10 cellular contexts compared by ENCODE assay signal in genomic region chr15:95326689-95327525, GRCh38.
DNase-seq lines count a peak whose midpoint lies in the region; ATAC-seq, FAIRE-seq and TF ChIP-seq lines count a peak whose summit lies in the region.
"Had no signal": no experiment of that assay in that cellular context is flagged by ENCODE, and none has a peak within 500 bp of the region (broad histone marks: within the 10 kb centered on the region; RNA-seq: fewer than 3 reads in every experiment).

No MANE protein-coding gene starts in this region.

- no peaks in the 10 kb centered on the region for H3K9me2 ChIP-seq in SK-N-SH

- ATAC-seq in SK-N-SH treated with all-trans-retinoic acid at 6 μM for 48 hours (no peak), GM18861 (IDR thresholded peaks at IDR 0.05; ENCODE audit: unreplicated experiment) (no peak)
- no peak for ATAC-seq in activated T-helper 17 cell treated with anti-CD3 and anti-CD28 coated beads, Interleukin-2, amount 50 U/mL, for 72 hours (replicated peaks)

- CTCF ChIA-PET in SK-N-SH (lab: Yijun Ruan, JAX) = no interaction called here

- no peaks in the 10 kb centered on the region for H3F3A ChIP-seq in SK-N-SH (replicated peaks; ENCODE audit: insufficient read depth)

- 21% methylated on average over 49 of the region's 66 CpGs for whole genome bisulfite sequencing in SK-N-SH (ENCODE audit: low lambda C conversion rate)
- WGBS in tibial nerve, 2 donors = 5 to 6% methylated on average over 65 to 66 of the region's 66 CpGs

- no peak overlapping the region for H3K27ac Mint-ChIP-seq in activated T-helper 17 cell treated with anti-CD3 and anti-CD28 coated beads, Interleukin-2, amount 50 U/mL, for 72 hours

- no peaks in the 10 kb centered on the region for H3K4me1 Mint-ChIP-seq in activated T-helper 17 cell treated with anti-CD3 and anti-CD28 coated beads, Interleukin-2, amount 50 U/mL, for 72 hours

- no peak for TF ChIP-seq CTCF in SK-N-SH (IDR thresholded peaks at IDR 0.05)
- peak in 2 of 5 experiments; percentile 14 to 30 for TF ChIP-seq CTCF in tibial nerve (IDR thresholded peaks at IDR 0.05)

- no peak overlapping the region for H2AFZ ChIP-seq in SK-N-SH (ENCODE audit: low read depth)

- H3K4me3 ChIP-seq in SK-N-SH (ENCODE audit: low read depth in 2 of 2, low read length in 1 of 2) = no peak overlapping the region
- H3K4me3 ChIP-seq in tibial nerve = peak overlapping the region; percentile 43 to 75 (median 60)

- TF ChIP-seq POLR2A in tibial nerve (IDR thresholded peaks at IDR 0.05) = peak; percentile 49 to 70

- POLR2A ChIA-PET in SK-N-SH (lab: Yijun Ruan, JAX) = no interaction called here

- TF ChIP-seq EP300 in SK-N-SH (IDR thresholded peaks at IDR 0.05; ENCODE audit: borderline replicate concordance in 1 of 2, low read depth in 1 of 2, low read length in 1 of 2) (no peak), tibial nerve (IDR thresholded peaks at IDR 0.05) (peak; percentile 34 to 80)

- no peaks in the 10 kb centered on the region for H4K20me1 ChIP-seq in SK-N-SH (ENCODE audit: insufficient read depth)

- H3K9me3 Mint-ChIP-seq in activated T-helper 17 cell treated with anti-CD3 and anti-CD28 coated beads, Interleukin-2, amount 50 U/mL, for 72 hours = no peaks in the 10 kb centered on the region

- H3K36me3 Mint-ChIP-seq in activated T-helper 17 cell treated with anti-CD3 and anti-CD28 coated beads, Interleukin-2, amount 50 U/mL, for 72 hours (ENCODE audit: low read depth) = no peaks in the 10 kb centered on the region

- no peak overlapping the region for H3K27ac ChIP-seq in SK-N-SH (ENCODE audit: low read depth in 2 of 2, low read length in 1 of 2)
- peak overlapping the region; percentile 93 to 99 (median 96) for H3K27ac ChIP-seq in tibial nerve
- H3K27ac ChIP-seq: C4-2B had no signal

- peak; percentile 4 for FAIRE-seq in endometrium (lab: Jason Lieb, UNC)

- H3K4me2 ChIP-seq in SK-N-SH = no peak overlapping the region

- no peaks in the 10 kb centered on the region for H3K9me3 ChIP-seq in SK-N-SH
- no peaks in the 10 kb centered on the region for H3K9me3 ChIP-seq in tibial nerve

- H3K27me3 Mint-ChIP-seq in activated T-helper 17 cell treated with anti-CD3 and anti-CD28 coated beads, Interleukin-2, amount 50 U/mL, for 72 hours = peaks cover 4% of the 10 kb centered on the region

- no peak overlapping the region for H3K4me3 Mint-ChIP-seq in activated T-helper 17 cell treated with anti-CD3 and anti-CD28 coated beads, Interleukin-2, amount 50 U/mL, for 72 hours

- H3K4me1 ChIP-seq in SK-N-SH (ENCODE audit: control insufficient read depth in 1 of 2, insufficient read depth in 2 of 2, low read depth in 1 of 2, low read length in 1 of 2) = no peaks in the 10 kb centered on the region
- peaks cover 0 to 47% (median 3%) of the 10 kb centered on the region in 4 donors for H3K4me1 ChIP-seq in tibial nerve

- no peak for TF ChIP-seq RAD21 in SK-N-SH (IDR thresholded peaks at IDR 0.05; ENCODE audit: low read length)

- H3K79me2 ChIP-seq in SK-N-SH (ENCODE audit: insufficient read depth) = no peaks in the 10 kb centered on the region

- H3K27me3 ChIP-seq in SK-N-SH (ENCODE audit: insufficient read depth) (no peaks in the 10 kb centered on the region), tibial nerve (no peaks in the 10 kb centered on the region)

- no peak overlapping the region for H3K9ac ChIP-seq in SK-N-SH

- H3K36me3 ChIP-seq in SK-N-SH (replicated peaks in 1 of 2; ENCODE audit: control insufficient read depth in 1 of 2, insufficient read depth in 2 of 2, low read length in 1 of 2) = no peaks in the 10 kb centered on the region
- H3K36me3 ChIP-seq in tibial nerve = no peaks in the 10 kb centered on the region

- DNase-seq in SK-N-SH (peak; percentile 15), lung microvascular endothelial cell (ENCODE audit: low read depth in 2 of 2) (peak; percentile 60 to 85), tibial nerve (ENCODE audit: low spot score in 2 of 2) (peak; percentile 50 to 56), NCI-H226 (no peak)
- DNase-seq: activated CD4-positive, alpha-beta T cell treated with anti-CD3 and anti-CD28 coated beads, Interleukin-2, amount 50 U/mL, for 1 hour had no signal

TF ChIP-seq in SK-N-SH, 30 proteins besides CTCF, POLR2A, EP300 and RAD21:
- no peak for TF ChIP-seq MEF2A (IDR thresholded peaks at IDR 0.05; ENCODE audit: borderline replicate concordance, low read depth)
- no peak for TF ChIP-seq MXI1 (IDR thresholded peaks at IDR 0.05; ENCODE audit: low read depth, low read length)
- TF ChIP-seq JUND (IDR thresholded peaks at IDR 0.05) = no peak
- no peak for TF ChIP-seq GABPA (IDR thresholded peaks at IDR 0.05; ENCODE audit: low read depth)
- TF ChIP-seq FOXM1 (IDR thresholded peaks at IDR 0.05; ENCODE audit: low read depth) = no peak
- no peak for TF ChIP-seq ELF1 (IDR thresholded peaks at IDR 0.05)
- no peak for TF ChIP-seq USF2 (IDR thresholded peaks at IDR 0.05; ENCODE audit: borderline replicate concordance, low read depth, low read length)
- TF ChIP-seq CHD2 (IDR thresholded peaks at IDR 0.05; ENCODE audit: low read length, partially characterized antibody) = no peak
- no peak for TF ChIP-seq USF1 (IDR thresholded peaks at IDR 0.05; ENCODE audit: borderline replicate concordance, low read depth)
- no peak for TF ChIP-seq GATA2 (CRISPR knock-in tag; IDR thresholded peaks at IDR 0.05)

TF ChIP-seq in SK-N-SH treated with all-trans-retinoic acid at 6 μM for 48 hours, 23 proteins besides CTCF, POLR2A, EP300 and RAD21 (continues in another document):
- TF ChIP-seq PATZ1 (CRISPR knock-in tag; IDR thresholded peaks at IDR 0.05; ENCODE audit: borderline replicate concordance) (no peak), POU6F1 (CRISPR knock-in tag; IDR thresholded peaks at IDR 0.05; ENCODE audit: borderline replicate concordance, low read depth) (no peak), ZFP30 (CRISPR knock-in tag; IDR thresholded peaks at IDR 0.05) (no peak), OSR1 (CRISPR knock-in tag; IDR thresholded peaks at IDR 0.05) (no peak), CREB5 (CRISPR knock-in tag; IDR thresholded peaks at IDR 0.05; ENCODE audit: low read depth) (no peak), TCF4 (CRISPR knock-in tag; IDR thresholded peaks at IDR 0.05; ENCODE audit: borderline replicate concordance) (no peak), GLIS3 (CRISPR knock-in tag; IDR thresholded peaks at IDR 0.05) (no peak), SNAI2 (CRISPR knock-in tag; IDR thresholded peaks at IDR 0.05) (no peak), ISL1 (CRISPR knock-in tag; IDR thresholded peaks at IDR 0.05) (no peak), ZNF70 (CRISPR knock-in tag; IDR thresholded peaks at IDR 0.05) (no peak), CSDC2 (CRISPR knock-in tag; IDR thresholded peaks at IDR 0.05) (no peak), ESRRG (CRISPR knock-in tag; IDR thresholded peaks at IDR 0.05) (no peak)

Comparison
In these comparisons a context has a peak if more than half of its experiments do, and no peak if none do; other contexts are left out.
1. H3K27ac ChIP-seq: peak in tibial nerve (4 of 4); none in SK-N-SH (0 of 2).
2. H3K4me3 ChIP-seq: peak in tibial nerve (4 of 4); none in SK-N-SH (0 of 2).